ENCODE assay signal across 13 cellular contexts in genomic region chr22:28864878-28865596, GRCh38.
"Had no signal": no experiment of that assay in that cellular context is flagged by ENCODE, and none has a peak within 500 bp of the region (broad histone marks: within the 10 kb centered on the region; RNA-seq: fewer than 3 reads in every experiment).

No MANE protein-coding gene starts in this region.

- H3K27ac Mint-ChIP-seq: activated naive CD8-positive, alpha-beta T cell had no signal

- H3K4me3 Mint-ChIP-seq: activated naive CD8-positive, alpha-beta T cell had no signal

- H3K36me3 ChIP-seq: breast epithelium, esophagus squamous epithelium, left ventricle myocardium inferior, suprapubic skin had no signal

- H3K27me3 ChIP-seq: breast epithelium, esophagus squamous epithelium, suprapubic skin had no signal

- H3K4me1 ChIP-seq: breast epithelium, esophagus squamous epithelium, left ventricle myocardium inferior, suprapubic skin had no signal

- ATAC-seq: right cardiac atrium; stimulated activated naive CD8-positive, alpha-beta T cell treated with anti-CD3 and anti-CD28 coated beads, Interleukin-15, Interleukin-2, amounts not matched to agents 100 U/mL and 50 U/mL, for 24 hours had no signal

- DNase-seq: activated CD4-positive, alpha-beta T cell treated with anti-CD3 and anti-CD28 coated beads, Interleukin-2, amount 50 U/mL, for 4 hours; activated CD4-positive, CD25-positive, alpha-beta regulatory T cell treated with anti-CD3 and anti-CD28 coated beads, Interleukin-2, amount 50 U/mL, for 72 hours; activated gamma-delta T cell; activated T-cell treated with anti-CD3 and anti-CD28 coated beads, Interleukin-2, amount 50 U/mL, for 1 hour; esophagus squamous epithelium; foreskin fibroblast; left ventricle myocardium inferior; right cardiac atrium; stimulated activated CD4-positive, alpha-beta T cell treated with anti-CD3 and anti-CD28 coated beads, Interleukin-2, amount 100 ng/mL, for 48 hours; stimulated activated naive CD8-positive, alpha-beta T cell treated with anti-CD3 and anti-CD28 coated beads, Interleukin-15, Interleukin-2, amounts not matched to agents 100 U/mL and 50 U/mL, for 24 hours had no signal

- H3K9me3 ChIP-seq: breast epithelium, esophagus squamous epithelium, left ventricle myocardium inferior, suprapubic skin had no signal

- H3K4me3 ChIP-seq: breast epithelium, esophagus squamous epithelium, left ventricle myocardium inferior, suprapubic skin had no signal

- H3K36me3 Mint-ChIP-seq: activated naive CD8-positive, alpha-beta T cell had no signal

- H3K27ac ChIP-seq: breast epithelium, esophagus squamous epithelium, left ventricle myocardium inferior, suprapubic skin had no signal
